Comparison of ENCODE assay signal across 1 cellular context in genomic region chr1:225777583-225778411, GRCh38.
TF ChIP-seq lines count a peak whose summit lies in the region.

TSS of gene SRP9 (plus strand) at chr1:225777826. CDS start at chr1:225777941, 115 bp downstream.

TF ChIP-seq in SK-N-SH, 30 proteins besides CTCF, POLR2A, EP300 and RAD21 (continued from another document):
- 0 out of 2 replicates have a peak, but pooled peaks have one; percentile 39 for TF ChIP-seq REST (IDR thresholded peaks at IDR 0.05; ENCODE audit: low read depth, low read length)
- no peak for TF ChIP-seq FOSL2 (IDR thresholded peaks at IDR 0.05; ENCODE audit: borderline replicate concordance, low read depth)
- peak; percentile 39; the same call in 1 of the 2 replicates for TF ChIP-seq RCOR1 (IDR thresholded peaks at IDR 0.05; ENCODE audit: low read length)
- no peak for TF ChIP-seq MEF2A (IDR thresholded peaks at IDR 0.05; ENCODE audit: borderline replicate concordance, low read depth)
- TF ChIP-seq SMC3 (IDR thresholded peaks at IDR 0.05; ENCODE audit: low read depth, low read length), result peak; percentile 71
- TF ChIP-seq IRF3 (IDR thresholded peaks at IDR 0.05; ENCODE audit: low read depth, low read length), result peak; percentile 58
- TF ChIP-seq GATA2 (CRISPR knock-in tag; IDR thresholded peaks at IDR 0.05), result no peak
- peak; percentile 81 for TF ChIP-seq MXI1 (IDR thresholded peaks at IDR 0.05; ENCODE audit: low read depth, low read length)
- no peak for TF ChIP-seq FOXJ3 (CRISPR knock-in tag; IDR thresholded peaks at IDR 0.05)
- no peak for TF ChIP-seq NRF1 (IDR thresholded peaks at IDR 0.05; ENCODE audit: low read depth, low read length)
TF ChIP-seq in SK-N-SH: peak in this region for 16.
